Comparison of ENCODE assay signal across 11 cellular contexts in the genomic region with DNA sequence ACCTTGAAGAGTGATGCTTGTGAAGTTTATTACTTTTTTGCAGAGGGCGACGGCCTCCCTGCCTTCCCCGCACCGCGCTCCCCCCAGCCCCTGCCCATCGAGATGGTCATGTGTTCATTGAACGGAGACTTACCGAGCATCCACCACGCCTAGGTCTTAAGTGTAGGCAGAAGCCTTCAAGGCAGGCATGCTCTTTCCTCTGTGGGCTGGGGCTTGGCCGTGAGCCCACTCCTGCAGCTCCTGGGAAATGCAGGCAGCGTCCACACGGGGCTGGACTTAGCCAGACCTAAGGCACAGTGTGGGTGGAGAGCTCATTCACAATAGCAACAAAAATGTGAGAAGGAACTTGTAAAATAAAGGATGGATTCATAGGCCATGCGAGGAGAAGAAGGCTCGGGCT. TPM values are rescaled to one million over a fixed set of nuclear protein-coding genes. Genes with fewer than 3 reads are reported as not detected.
DNase-seq lines count a peak whose midpoint lies in the region; TF ChIP-seq lines count a peak whose summit lies in the region.
"Had no signal": no experiment of that assay in that cellular context is flagged by ENCODE, and none has a peak within 500 bp of the region (broad histone marks: within the 10 kb centered on the region; RNA-seq: fewer than 3 reads in every experiment).

No MANE protein-coding gene starts in this region.

- peaks cover 30% of the 10 kb centered on the region for H3K4me1 ChIP-seq in mesenchymal stem cell (ENCODE audit: control insufficient read depth, insufficient read depth, low read depth, low read length)

- peak; percentile 50 for TF ChIP-seq CTCF in choroid plexus epithelial cell (conservative IDR thresholded peaks at IDR 0.05; ENCODE audit: low read depth, low read length)

- no peak overlapping the region for H3K14ac ChIP-seq in mesenchymal stem cell (ENCODE audit: low read length in 2 of 2)

- H3K27me3 ChIP-seq in mesenchymal stem cell (ENCODE audit: control insufficient read depth in 1 of 2, insufficient read depth in 1 of 2, low read length in 2 of 2): no peaks in the 10 kb centered on the region

- no peak overlapping the region for H2BK15ac ChIP-seq in mesenchymal stem cell (ENCODE audit: low read depth, poor library complexity, severe bottlenecking)

- H2BK12ac ChIP-seq in mesenchymal stem cell (ENCODE audit: low read length in 2 of 2): no peak overlapping the region

- H3K4ac ChIP-seq in mesenchymal stem cell (ENCODE audit: low read depth in 1 of 2, low read length in 2 of 2): no peak overlapping the region

- H2BK5ac ChIP-seq in mesenchymal stem cell (ENCODE audit: low read depth, low read length, poor library complexity, severe bottlenecking): no peak overlapping the region

- H3K36me3 Mint-ChIP-seq in activated naive CD4-positive, alpha-beta T cell treated with anti-CD3 and anti-CD28 coated beads, Interleukin-2, amount 50 U/mL, for 24 hours: peaks cover 9% of the 10 kb centered on the region

- H4K91ac ChIP-seq in mesenchymal stem cell (ENCODE audit: low read length): no peak overlapping the region

- 88% methylated on average over 14 of the region's 14 CpGs for WGBS in mesenchymal stem cell

- H3K27ac Mint-ChIP-seq in activated naive CD4-positive, alpha-beta T cell treated with anti-CD3 and anti-CD28 coated beads, Interleukin-2, amount 50 U/mL, for 24 hours: peak overlapping the region; percentile 72

- H3K79me1 ChIP-seq in mesenchymal stem cell (replicated peaks; ENCODE audit: low read length, poor library complexity, severe bottlenecking): peaks cover 30% of the 10 kb centered on the region

- peaks cover 24% of the 10 kb centered on the region for H3K4me1 Mint-ChIP-seq in activated naive CD4-positive, alpha-beta T cell treated with anti-CD3 and anti-CD28 coated beads, Interleukin-2, amount 50 U/mL, for 24 hours

- H3K9me3 Mint-ChIP-seq in activated naive CD4-positive, alpha-beta T cell treated with anti-CD3 and anti-CD28 coated beads, Interleukin-2, amount 50 U/mL, for 24 hours: no peaks in the 10 kb centered on the region
- H3K9me3 Mint-ChIP-seq: nephron had no signal

- no peak overlapping the region for H4K8ac ChIP-seq in mesenchymal stem cell (ENCODE audit: low read length)

- no peak overlapping the region for H2AFZ ChIP-seq in mesenchymal stem cell (ENCODE audit: low read depth, low read length)

- H3K4me2 ChIP-seq in mesenchymal stem cell (ENCODE audit: low read length, poor library complexity, severe bottlenecking): no peak overlapping the region

- H3K27ac ChIP-seq in mesenchymal stem cell (ENCODE audit: low read length, poor library complexity, severe bottlenecking): no peak overlapping the region

- H3K4me3 Mint-ChIP-seq in activated naive CD4-positive, alpha-beta T cell treated with anti-CD3 and anti-CD28 coated beads, Interleukin-2, amount 50 U/mL, for 24 hours: peak overlapping the region; percentile 26
- H3K4me3 Mint-ChIP-seq: nephron had no signal

- H3K9ac ChIP-seq in mesenchymal stem cell (ENCODE audit: low read length): peak overlapping the region; percentile 14

- no peak overlapping the region for H3K23ac ChIP-seq in mesenchymal stem cell (ENCODE audit: low read length in 2 of 2)

- H3K27me3 Mint-ChIP-seq in activated naive CD4-positive, alpha-beta T cell treated with anti-CD3 and anti-CD28 coated beads, Interleukin-2, amount 50 U/mL, for 24 hours: no peaks in the 10 kb centered on the region

- no peak overlapping the region for H2BK120ac ChIP-seq in mesenchymal stem cell (ENCODE audit: low read depth, low read length)

- no peak overlapping the region for H2AK5ac ChIP-seq in mesenchymal stem cell (ENCODE audit: low read length, severe bottlenecking)

- H3K9me3 ChIP-seq in mesenchymal stem cell (ENCODE audit: control insufficient read depth, low read length): no peaks in the 10 kb centered on the region

- DNase-seq in activated naive CD4-positive, alpha-beta T cell (lab: John Stamatoyannopoulos, UW): no peak
- DNase-seq in choroid plexus epithelial cell (ENCODE audit: low read depth) (peak; percentile 97), mesenchymal stem cell (peak; percentile 58), RPMI8226 (no peak), GOT3 (lab: John Stamatoyannopoulos, UW) (no peak), activated gamma-delta T cell (lab: John Stamatoyannopoulos, UW) (no peak), NCI-H774 (lab: John Stamatoyannopoulos, UW) (no peak)
- DNase-seq: erythroblast, Karpas-422 had no signal

- H3K36me3 ChIP-seq in mesenchymal stem cell (ENCODE audit: control insufficient read depth in 1 of 2, insufficient read depth in 2 of 2, low read depth in 1 of 2, low read length in 2 of 2): peaks cover 36 to 45% of the 10 kb centered on the region in 2 experiments

- no peak overlapping the region for H3K18ac ChIP-seq in mesenchymal stem cell (ENCODE audit: low read depth in 1 of 2, low read length in 2 of 2)

- no peak overlapping the region for H3K4me3 ChIP-seq in choroid plexus epithelial cell (ENCODE audit: low read depth, low read length)
- H3K4me3 ChIP-seq in mesenchymal stem cell (ENCODE audit: insufficient read depth in 1 of 2, low read depth in 1 of 2, low read length in 2 of 2): no peak overlapping the region

RNA-seq across cellular contexts. Expression of a gene that starts 19.2 kb away (rescaled TPM):
- 21.7 TPM for polyA plus RNA-seq in mesenchymal stem cell (2013, experiment 1 of 2)
- 18.9 TPM for polyA plus RNA-seq in mesenchymal stem cell (2013, experiment 2 of 2)

RNA-seq across cellular contexts. Expression of a gene that starts 59.7 kb away (rescaled TPM):
- polyA plus RNA-seq in mesenchymal stem cell (2013, experiment 1 of 2): 16.2 TPM
- polyA plus RNA-seq in mesenchymal stem cell (2013, experiment 2 of 2): 15.6 TPM

RNA-seq across cellular contexts. Expression of a gene that starts 59.8 kb away (rescaled TPM):
- 59.2 TPM for polyA plus RNA-seq in mesenchymal stem cell (2013, experiment 1 of 2)
- 59.8 TPM for polyA plus RNA-seq in mesenchymal stem cell (2013, experiment 2 of 2)

Comparison
In these comparisons a context has a peak if more than half of its experiments do, and no peak if none do; other contexts are left out.
1. DNase-seq: peak in choroid plexus epithelial cell (single experiment) and mesenchymal stem cell (single experiment); none in activated naive CD4-positive, alpha-beta T cell (0 of 4), RPMI8226 (single experiment), GOT3 (single experiment), activated gamma-delta T cell (single experiment) and NCI-H774 (single experiment).